32 cellular contexts compared by ENCODE assay signal in genomic region chr4:154677923-154678322, GRCh38.
"Had no signal": no experiment of that assay in that cellular context is flagged by ENCODE, and none has a peak within 500 bp of the region (broad histone marks: within the 10 kb centered on the region; RNA-seq: fewer than 3 reads in every experiment).

No MANE protein-coding gene starts in this region.

- H3K27me3 Mint-ChIP-seq: activated CD4-positive, alpha-beta T cell treated with anti-CD3 and anti-CD28 coated beads, Interleukin-2, amount 10 ng/mL, durations not matched to agents 24 days and 14 days; activated naive CD8-positive, alpha-beta T cell treated with anti-CD3 and anti-CD28 coated beads, Interleukin-2, amount 10 ng/mL, durations not matched to agents 7 days and 5 days had no signal

- H3K4me3 Mint-ChIP-seq: activated CD4-positive, alpha-beta memory T cell treated with anti-CD3 and anti-CD28 coated beads, Interleukin-2, amount 10 ng/mL, durations not matched to agents 7 days and 5 days; activated CD4-positive, alpha-beta T cell treated with anti-CD3 and anti-CD28 coated beads for 36 hours; activated CD4-positive, alpha-beta T cell treated with anti-CD3 and anti-CD28 coated beads, Interleukin-2, amount 10 ng/mL, durations not matched to agents 24 days and 14 days; activated naive CD4-positive, alpha-beta T cell treated with anti-CD3 and anti-CD28 coated beads, Interleukin-2, amount 10 ng/mL, durations not matched to agents 7 days and 5 days; activated naive CD8-positive, alpha-beta T cell treated with anti-CD3 and anti-CD28 coated beads, Interleukin-2, amount 10 ng/mL, durations not matched to agents 7 days and 5 days; activated T-cell treated with anti-CD3 and anti-CD28 coated beads, Interleukin-2, amount 50 U/mL, for 24 hours; activated T-cell treated with anti-CD3 and anti-CD28 coated beads, Interleukin-2, amount 50 U/mL, for 72 hours; brain; T-helper 17 cell; T-helper 2 cell treated with Interferon-gamma antibody and Interleukin-4, amounts not matched to agents 5 μg/mL and 100 μg/mL, for 36 hours had no signal

- H3K4me1 ChIP-seq: ascending aorta, breast epithelium, colonic mucosa, esophagus squamous epithelium, gastroesophageal sphincter had no signal

- H3K9me3 ChIP-seq: ascending aorta, breast epithelium, colonic mucosa, esophagus squamous epithelium, gastroesophageal sphincter had no signal

- H3K9me3 Mint-ChIP-seq: activated CD4-positive, alpha-beta memory T cell treated with anti-CD3 and anti-CD28 coated beads, Interleukin-2, amount 10 ng/mL, durations not matched to agents 7 days and 5 days; activated CD4-positive, alpha-beta T cell treated with anti-CD3 and anti-CD28 coated beads, Interleukin-2, amount 10 ng/mL, durations not matched to agents 24 days and 14 days; activated naive CD4-positive, alpha-beta T cell treated with anti-CD3 and anti-CD28 coated beads, Interleukin-2, amount 10 ng/mL, durations not matched to agents 7 days and 5 days; activated naive CD4-positive, alpha-beta T cell treated with anti-CD3 and anti-CD28 coated beads, Interleukin-2, amount 50 U/mL, for 72 hours; activated naive CD8-positive, alpha-beta T cell treated with anti-CD3 and anti-CD28 coated beads, Interleukin-2, amount 10 ng/mL, durations not matched to agents 7 days and 5 days; activated T-cell treated with anti-CD3 and anti-CD28 coated beads, Interleukin-2, amount 50 U/mL, for 24 hours; brain; T-helper 2 cell treated with Interferon-gamma antibody and Interleukin-4, amounts not matched to agents 5 μg/mL and 100 μg/mL, for 36 hours had no signal

- H3K36me3 ChIP-seq: ascending aorta, breast epithelium, cardiac muscle cell, colonic mucosa, esophagus squamous epithelium, gastroesophageal sphincter, WERI-Rb-1 had no signal

- H3K27ac Mint-ChIP-seq: activated CD4-positive, alpha-beta memory T cell treated with anti-CD3 and anti-CD28 coated beads, Interleukin-2, amount 10 ng/mL, durations not matched to agents 7 days and 5 days; activated CD4-positive, alpha-beta T cell treated with anti-CD3 and anti-CD28 coated beads for 36 hours; activated CD4-positive, alpha-beta T cell treated with anti-CD3 and anti-CD28 coated beads, Interleukin-2, amount 10 ng/mL, durations not matched to agents 24 days and 14 days; activated naive CD4-positive, alpha-beta T cell treated with anti-CD3 and anti-CD28 coated beads, Interleukin-2, amount 10 ng/mL, durations not matched to agents 7 days and 5 days; activated naive CD4-positive, alpha-beta T cell treated with anti-CD3 and anti-CD28 coated beads, Interleukin-2, amount 50 U/mL, for 72 hours; activated naive CD8-positive, alpha-beta T cell treated with anti-CD3 and anti-CD28 coated beads, Interleukin-2, amount 10 ng/mL, durations not matched to agents 7 days and 5 days; activated T-cell treated with anti-CD3 and anti-CD28 coated beads, Interleukin-2, amount 50 U/mL, for 24 hours; activated T-cell treated with anti-CD3 and anti-CD28 coated beads, Interleukin-2, amount 50 U/mL, for 72 hours; brain; T-helper 17 cell; T-helper 2 cell treated with Interferon-gamma antibody and Interleukin-4, amounts not matched to agents 5 μg/mL and 100 μg/mL, for 36 hours had no signal

- H3K4me3 ChIP-seq: ascending aorta, breast epithelium, cardiac muscle cell, colonic mucosa, esophagus squamous epithelium, gastroesophageal sphincter had no signal

- H3K36me3 Mint-ChIP-seq: activated naive CD4-positive, alpha-beta T cell treated with anti-CD3 and anti-CD28 coated beads, Interleukin-2, amount 10 ng/mL, durations not matched to agents 7 days and 5 days; activated naive CD4-positive, alpha-beta T cell treated with anti-CD3 and anti-CD28 coated beads, Interleukin-2, amount 50 U/mL, for 72 hours; activated naive CD8-positive, alpha-beta T cell treated with anti-CD3 and anti-CD28 coated beads, Interleukin-2, amount 10 ng/mL, durations not matched to agents 7 days and 5 days; brain had no signal

- DNase-seq: activated CD4-positive, alpha-beta memory T cell treated with anti-CD3 and anti-CD28 coated beads, Interleukin-2, amount 10 ng/mL, durations not matched to agents 7 days and 5 days; activated CD4-positive, alpha-beta T cell treated with anti-CD3 and anti-CD28 coated beads for 36 hours; activated CD4-positive, alpha-beta T cell treated with anti-CD3 and anti-CD28 coated beads, Interleukin-2, amount 10 ng/mL, durations not matched to agents 24 days and 14 days; activated CD4-positive, alpha-beta T cell treated with anti-CD3 and anti-CD28 coated beads, Interleukin-2, amount 50 U/mL, for 4 hours; activated CD4-positive, CD25-positive, alpha-beta regulatory T cell; activated CD4-positive, CD25-positive, alpha-beta regulatory T cell treated with anti-CD3 and anti-CD28 coated beads, Interleukin-2, amount 50 U/mL, for 72 hours; activated CD8-positive, alpha-beta memory T cell treated with anti-CD3 and anti-CD28 coated beads, Interleukin-2, amount 50 U/mL, for 48 hours; activated gamma-delta T cell; activated naive CD4-positive, alpha-beta T cell; activated naive CD4-positive, alpha-beta T cell treated with anti-CD3 and anti-CD28 coated beads, Interleukin-2, amount 10 ng/mL, durations not matched to agents 7 days and 5 days; activated naive CD8-positive, alpha-beta T cell treated with anti-CD3 and anti-CD28 coated beads, Interleukin-2, amount 10 ng/mL, durations not matched to agents 7 days and 5 days; activated T-cell treated with anti-CD3 and anti-CD28 coated beads for 4 hours; activated T-cell treated with anti-CD3 and anti-CD28 coated beads, Interleukin-2, amount 50 U/mL, for 24 hours; activated T-cell treated with anti-CD3 and anti-CD28 coated beads, Interleukin-2, amount 50 U/mL, for 72 hours; central memory CD4-positive, alpha-beta T cell; cerebellar nuclear complex; colonic mucosa; effector CD8-positive, alpha-beta T cell; esophagus squamous epithelium; foreskin melanocyte; T-helper 1 cell; T-helper 17 cell; T1000; WERI-Rb-1 had no signal

- H3K27me3 ChIP-seq: ascending aorta, breast epithelium, cardiac muscle cell, colonic mucosa, gastroesophageal sphincter had no signal

- ATAC-seq: activated CD4-positive, alpha-beta T cell treated with anti-CD3 and anti-CD28 coated beads for 36 hours; activated naive CD4-positive, alpha-beta T cell treated with anti-CD3 and anti-CD28 coated beads, Interleukin-2, amount 50 U/mL, for 72 hours; activated T-cell treated with anti-CD3 and anti-CD28 coated beads, Interleukin-2, amount 50 U/mL, for 72 hours; gastroesophageal sphincter; T-helper 17 cell had no signal

- H3K27ac ChIP-seq: ascending aorta, breast epithelium, cardiac muscle cell, colonic mucosa, epithelial cell of prostate, esophagus squamous epithelium, gastroesophageal sphincter, WERI-Rb-1 had no signal

- H3K4me1 Mint-ChIP-seq: activated CD4-positive, alpha-beta memory T cell treated with anti-CD3 and anti-CD28 coated beads, Interleukin-2, amount 10 ng/mL, durations not matched to agents 7 days and 5 days; activated CD4-positive, alpha-beta T cell treated with anti-CD3 and anti-CD28 coated beads for 36 hours; activated CD4-positive, alpha-beta T cell treated with anti-CD3 and anti-CD28 coated beads, Interleukin-2, amount 10 ng/mL, durations not matched to agents 24 days and 14 days; activated naive CD4-positive, alpha-beta T cell treated with anti-CD3 and anti-CD28 coated beads, Interleukin-2, amount 10 ng/mL, durations not matched to agents 7 days and 5 days; activated naive CD8-positive, alpha-beta T cell treated with anti-CD3 and anti-CD28 coated beads, Interleukin-2, amount 10 ng/mL, durations not matched to agents 7 days and 5 days; brain had no signal
